Comparison of ENCODE assay signal across 1 cellular context in genomic region chr6:130065616-130066015, GRCh38.
TF ChIP-seq lines count a peak whose summit lies in the region.

No MANE protein-coding gene starts in this region.

TF ChIP-seq in IMR-90, 13 proteins besides CTCF, POLR2A, EP300 and RAD21:
- TF ChIP-seq MAFK (IDR thresholded peaks at IDR 0.05; ENCODE audit: low read depth, low read length) (no peak), CHD1 (IDR thresholded peaks at IDR 0.05; ENCODE audit: low read depth, low read length) (no peak), RFX5 (IDR thresholded peaks at IDR 0.05; ENCODE audit: low read depth, low read length) (no peak), RCOR1 (IDR thresholded peaks at IDR 0.05; ENCODE audit: insufficient replicate concordance, low read length) (no peak), SMC3 (IDR thresholded peaks at IDR 0.05; ENCODE audit: low read depth, low read length) (no peak), MAZ (IDR thresholded peaks at IDR 0.05; ENCODE audit: borderline replicate concordance, low read depth, low read length) (no peak), FOS (IDR thresholded peaks at IDR 0.05; ENCODE audit: low read depth, low read length) (no peak), USF2 (IDR thresholded peaks at IDR 0.05; ENCODE audit: low read depth, low read length) (no peak), MXI1 (IDR thresholded peaks at IDR 0.05; ENCODE audit: borderline replicate concordance, low read depth, low read length) (no peak), NFE2L2 (IDR thresholded peaks at IDR 0.05; ENCODE audit: low read depth, low read length) (no peak), CEBPB (IDR thresholded peaks at IDR 0.05; ENCODE audit: low read depth, low read length) (no peak), ELK1 (IDR thresholded peaks at IDR 0.05; ENCODE audit: borderline replicate concordance, low read depth, low read length) (no peak)
TF ChIP-seq in IMR-90: peak in this region for 0.
